In the genomic region with DNA sequence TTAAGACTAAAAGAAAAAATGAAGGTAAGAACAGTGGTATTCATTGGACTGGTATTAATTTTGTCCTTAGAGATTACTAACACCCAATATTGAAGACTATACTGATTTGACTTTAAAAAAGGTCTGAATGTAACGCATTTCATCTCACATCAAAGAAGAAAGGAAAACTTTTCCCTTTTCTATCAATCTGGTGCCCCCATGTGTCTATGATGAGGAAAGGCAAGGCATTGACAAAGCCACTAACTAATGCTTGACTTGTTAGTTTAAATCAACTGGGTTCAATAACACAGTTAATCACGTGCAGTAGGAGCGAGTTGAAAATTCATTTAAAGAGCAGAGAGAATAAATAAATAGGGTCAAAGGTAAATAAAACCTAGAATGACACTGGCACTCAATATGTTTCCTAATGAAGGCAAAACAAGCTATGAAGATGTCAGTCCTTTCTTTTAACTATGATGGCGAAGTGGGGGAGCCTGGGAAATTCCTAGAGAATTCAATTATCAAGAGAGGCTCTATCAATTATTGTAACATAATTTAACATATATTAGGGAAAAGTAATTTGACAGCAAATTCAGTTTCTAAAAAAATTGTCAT, we compare ENCODE assay signal across 8 cellular contexts.
A peak's percentile ranks its signal among the peaks of the same experiment; 100 is the strongest.
DNase-seq lines count a peak whose midpoint lies in the region; ATAC-seq and TF ChIP-seq lines count a peak whose summit lies in the region.

No MANE protein-coding gene starts in this region.

- DNase-seq in HT1080 (ENCODE audit: low read depth), result peak; percentile 19
- peak; percentile 24 for DNase-seq in SW480 (ENCODE audit: low spot score)
- peak; percentile 35 for DNase-seq in glomerular visceral epithelial cell (ENCODE audit: extremely low spot score)
- no peak for DNase-seq in stomach
- no peak for DNase-seq in effector memory CD4-positive, alpha-beta T cell

- no peaks in the 10 kb centered on the region; the same call in 1 of the 2 replicates for H3K79me2 ChIP-seq in DOHH2 (ENCODE audit: control insufficient read depth, low read length)

- H3K27me3 ChIP-seq in DOHH2 (ENCODE audit: control insufficient read depth, low read length), result no peaks in the 10 kb centered on the region
- H3K27me3 ChIP-seq in stomach, result no peaks in the 10 kb centered on the region
- no peaks in the 10 kb centered on the region for H3K27me3 ChIP-seq in effector memory CD4-positive, alpha-beta T cell (replicated peaks; ENCODE audit: control insufficient read depth, insufficient read depth, low read length, poor library complexity, severe bottlenecking)

- H3K36me3 ChIP-seq in DOHH2 (ENCODE audit: control insufficient read depth, low read length) (peaks cover 89% of the 10 kb centered on the region), stomach (no peaks in the 10 kb centered on the region)
- H3K36me3 ChIP-seq in effector memory CD4-positive, alpha-beta T cell (ENCODE audit: control insufficient read depth, insufficient read depth, low read length), result peaks cover 8% of the 10 kb centered on the region

- H3K4me3 ChIP-seq in DOHH2 (ENCODE audit: low read length) (no peak overlapping the region), stomach (no peak overlapping the region)
- H3K4me3 ChIP-seq in effector memory CD4-positive, alpha-beta T cell (ENCODE audit: insufficient read depth, low read depth, low read length, poor library complexity, severe bottlenecking), result no peak overlapping the region

- 0 out of 2 replicates have a peak, but pooled peaks cover 4% of the 10 kb centered on the region for H3F3A ChIP-seq in DOHH2 (ENCODE audit: control insufficient read depth, insufficient read depth)

- no peaks in the 10 kb centered on the region for H4K20me1 ChIP-seq in DOHH2 (ENCODE audit: control insufficient read depth, insufficient read depth, low read depth, low read length)

- H3K4me2 ChIP-seq in DOHH2 (ENCODE audit: low read length), result no peak overlapping the region

- no peak for TF ChIP-seq POLR2A in stomach (IDR thresholded peaks at IDR 0.05)

- H3K9me2 ChIP-seq in DOHH2 (replicated peaks; ENCODE audit: control insufficient read depth, low read length), result no peaks in the 10 kb centered on the region

- ATAC-seq in GM21528 (IDR thresholded peaks at IDR 0.05; ENCODE audit: low FRiP score, unreplicated experiment) (no peak), GM19328 (IDR thresholded peaks at IDR 0.05; ENCODE audit: unreplicated experiment) (no peak)

- WGBS in stomach, 5 donors, result 34 to 44% (median 38%) methylated on average over 4 of the region's 4 CpGs

- no peaks in the 10 kb centered on the region for H3K9me3 ChIP-seq in DOHH2 (ENCODE audit: control insufficient read depth, insufficient read depth, low read length)
- H3K9me3 ChIP-seq in stomach, result peaks cover 0 to 8% (median 0%) of the 10 kb centered on the region in 4 donors
- peaks cover 4% of the 10 kb centered on the region for H3K9me3 ChIP-seq in effector memory CD4-positive, alpha-beta T cell (ENCODE audit: control insufficient read depth, low read length)

- TF ChIP-seq CTCF in DOHH2 (IDR thresholded peaks at IDR 0.05; ENCODE audit: low read depth, low read length, poor library complexity, severe bottlenecking), result peak; percentile 70
- peak in 5 of 7 experiments; percentile 60 to 66 (median 63) for TF ChIP-seq CTCF in stomach (IDR thresholded peaks at IDR 0.05)

- TF ChIP-seq EP300 in stomach (IDR thresholded peaks at IDR 0.05), result no peak

- H3K4me1 ChIP-seq in DOHH2 (ENCODE audit: control insufficient read depth, low read length), result peaks cover 47% of the 10 kb centered on the region
- H3K4me1 ChIP-seq in stomach, result no peaks in the 10 kb centered on the region
- H3K4me1 ChIP-seq in effector memory CD4-positive, alpha-beta T cell (ENCODE audit: control insufficient read depth, insufficient read depth, low read length, poor library complexity, severe bottlenecking), result peaks cover 4% of the 10 kb centered on the region

- H3K27ac ChIP-seq in DOHH2 (ENCODE audit: low read depth, low read length), result no peak overlapping the region
- no peak overlapping the region for H3K27ac ChIP-seq in stomach
- no peak overlapping the region for H3K27ac ChIP-seq in effector memory CD4-positive, alpha-beta T cell (ENCODE audit: insufficient read depth, low read length, poor library complexity, severe bottlenecking)

- intact Hi-C loops in stomach (cut with DNase I; ENCODE audit: low total_unique reads), result loop anchor here (10.0 kb wide), 1 partner anchor 94 kb away; no protein-coding TSS in a partner anchor

Comparison
In these comparisons a context has a peak if more than half of its experiments do, and no peak if none do; other contexts are left out.
1. DNase-seq: peak in HT1080 (single experiment), SW480 (single experiment) and glomerular visceral epithelial cell (single experiment); none in stomach (single experiment) and effector memory CD4-positive, alpha-beta T cell (0 of 3).